ENCODE assay signal across 8 cellular contexts in the genomic region with DNA sequence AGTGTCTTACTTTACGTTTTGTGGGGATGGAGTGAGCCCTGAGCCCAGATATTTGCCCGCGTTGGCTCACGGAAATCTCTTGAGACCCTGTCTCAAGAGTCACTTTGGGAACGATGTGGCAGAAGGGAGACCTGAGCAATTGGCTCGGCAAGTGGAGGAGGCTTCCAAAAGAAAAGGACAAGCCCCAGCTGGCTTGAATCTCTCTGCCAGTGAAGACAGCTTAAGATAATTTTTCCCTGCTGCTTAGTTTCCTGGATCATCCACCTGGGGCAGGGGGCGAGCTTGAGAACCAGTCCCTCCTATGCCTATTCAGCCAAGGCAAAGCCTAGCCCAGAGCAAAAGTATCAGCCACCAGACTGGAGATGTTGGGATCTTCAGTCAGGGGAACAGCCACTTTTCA. TPM values are rescaled to one million over a fixed set of nuclear protein-coding genes. Genes with fewer than 3 reads are reported as not detected.
DNase-seq lines count a peak whose midpoint lies in the region; ATAC-seq and TF ChIP-seq lines count a peak whose summit lies in the region.

No MANE protein-coding gene starts in this region.

- peak overlapping the region; percentile 96 for H3K27ac Mint-ChIP-seq in stimulated activated effector memory CD8-positive, alpha-beta T cell treated with anti-CD3 and anti-CD28 coated beads, Interleukin-12 subunit alpha, Interleukin-12 subunit beta, amount 100 ng/mL, for 72 hours

- H3K4me3 Mint-ChIP-seq in stimulated activated effector memory CD8-positive, alpha-beta T cell treated with anti-CD3 and anti-CD28 coated beads, Interleukin-12 subunit alpha, Interleukin-12 subunit beta, amount 100 ng/mL, for 72 hours, result peak overlapping the region; percentile 84

- no peak for ATAC-seq in stimulated activated effector memory CD8-positive, alpha-beta T cell treated with anti-CD3 and anti-CD28 coated beads, Interleukin-12 subunit alpha, Interleukin-12 subunit beta, amount 100 ng/mL, for 72 hours
- ATAC-seq in HG03521 (IDR thresholded peaks at IDR 0.05; ENCODE audit: unreplicated experiment) (no peak), GM21423 (IDR thresholded peaks at IDR 0.05; ENCODE audit: unreplicated experiment) (no peak)

- peak; percentile 21 for DNase-seq in BE2C
- DNase-seq in HFF-Myc (ENCODE audit: extremely low read depth, low read depth), result no peak
- DNase-seq in activated T-cell treated with anti-CD3 and anti-CD28 coated beads, Interleukin-2, amount 50 U/mL, for 48 hours, result peak; percentile 21 to 30
- no peak for DNase-seq in stimulated activated effector memory CD8-positive, alpha-beta T cell treated with anti-CD3 and anti-CD28 coated beads, Interleukin-12 subunit alpha, Interleukin-12 subunit beta, amount 100 ng/mL, for 72 hours (ENCODE audit: low spot score in 2 of 2)
- no peak for DNase-seq in activated gamma-delta T cell treated with Interleukin-2 at 50 U/mL for 16 hours

- H3K9me3 ChIP-seq in BE2C, result no peaks in the 10 kb centered on the region

- peaks cover 26% of the 10 kb centered on the region for H3K4me1 Mint-ChIP-seq in stimulated activated effector memory CD8-positive, alpha-beta T cell treated with anti-CD3 and anti-CD28 coated beads, Interleukin-12 subunit alpha, Interleukin-12 subunit beta, amount 100 ng/mL, for 72 hours

- no peaks in the 10 kb centered on the region for H3K36me3 ChIP-seq in BE2C

- H3K9me3 Mint-ChIP-seq in stimulated activated effector memory CD8-positive, alpha-beta T cell treated with anti-CD3 and anti-CD28 coated beads, Interleukin-12 subunit alpha, Interleukin-12 subunit beta, amount 100 ng/mL, for 72 hours, result peaks cover 2% of the 10 kb centered on the region

- H3K4me3 ChIP-seq in BE2C (ENCODE audit: low read depth, low read length) (peak overlapping the region; percentile 94), HFF-Myc (replicated peaks; ENCODE audit: low read depth, low read length) (peak overlapping the region; percentile 98), iPS-11a (ENCODE audit: low read depth, low read length) (peak overlapping the region; percentile 88)

- H3K4me1 ChIP-seq in BE2C, result peaks cover 2% of the 10 kb centered on the region; the same call in 1 of the 2 replicates

- peaks cover 6% of the 10 kb centered on the region for H3K36me3 Mint-ChIP-seq in stimulated activated effector memory CD8-positive, alpha-beta T cell treated with anti-CD3 and anti-CD28 coated beads, Interleukin-12 subunit alpha, Interleukin-12 subunit beta, amount 100 ng/mL, for 72 hours

- TF ChIP-seq CTCF in BE2C (IDR thresholded peaks at IDR 0.05; ENCODE audit: low read depth, low read length) (no peak), HFF-Myc (IDR thresholded peaks at IDR 0.05; ENCODE audit: low read depth, low read length, missing control alignments) (no peak)

- H3K27me3 ChIP-seq in BE2C, result no peaks in the 10 kb centered on the region

RNA-seq across cellular contexts. Expression of a gene that starts 0.7 kb away (rescaled TPM):
- 22.8 TPM for polyA plus RNA-seq in BE2C (2012; ENCODE audit: insufficient read depth, insufficient read length, low read depth)

Comparison
In these comparisons a context has a peak if more than half of its experiments do, and no peak if none do; other contexts are left out.
1. DNase-seq: peak in BE2C (single experiment) and activated T-cell treated with anti-CD3 and anti-CD28 coated beads, Interleukin-2, amount 50 U/mL, for 48 hours (2 of 2); none in HFF-Myc (single experiment), stimulated activated effector memory CD8-positive, alpha-beta T cell treated with anti-CD3 and anti-CD28 coated beads, Interleukin-12 subunit alpha, Interleukin-12 subunit beta, amount 100 ng/mL, for 72 hours (0 of 2) and activated gamma-delta T cell treated with Interleukin-2 at 50 U/mL for 16 hours (single experiment).
2. Peak in every context shown above with its lines, with median percentiles within 50 percentile points of each other: H3K4me3 ChIP-seq.